9 cellular contexts compared by ENCODE assay signal in genomic region chr11:111911563-111912401, GRCh38.
DNase-seq lines count a peak whose midpoint lies in the region; ATAC-seq and TF ChIP-seq lines count a peak whose summit lies in the region.
"Had no signal": no experiment of that assay in that cellular context is flagged by ENCODE, and none has a peak within 500 bp of the region (broad histone marks: within the 10 kb centered on the region; RNA-seq: fewer than 3 reads in every experiment).

CRYAB (minus strand) TSS chr11:111911770; CDS start chr11:111911724, 46 bp downstream.

- H3K9me3 ChIP-seq in mucosa of stomach (ENCODE audit: control insufficient read depth, low read length) = no peaks in the 10 kb centered on the region

- DNase-seq in NCI-H82 (lab: John Stamatoyannopoulos, UW) (peak; percentile 8), NCI-H82 treated with DMSO at 0.1 percent for 48 hours (lab: John Stamatoyannopoulos, UW; ENCODE audit: unreplicated experiment) (no peak), fibroblast of mammary gland (ENCODE audit: low read depth) (peak; percentile 81)
- no peak for DNase-seq in activated T-cell treated with anti-CD3 and anti-CD28 coated beads, Interleukin-2, amount 50 U/mL, for 1 hour
- no peak for DNase-seq in stimulated activated CD8-positive, alpha-beta memory T cell treated with anti-CD3 and anti-CD28 coated beads, Interleukin-4, amount 100 ng/mL, for 48 hours
- DNase-seq in activated CD4-positive, alpha-beta T cell treated with anti-CD3 and anti-CD28 coated beads, Interleukin-2, amount 50 U/mL, for 4 hours = no peak
- DNase-seq: NCI-H1694 had no signal

- H3K9ac ChIP-seq in mucosa of stomach (ENCODE audit: low read length) = peak within 1 kb of the TSS; percentile 45

- H3K4me1 ChIP-seq in mucosa of stomach (ENCODE audit: control insufficient read depth, insufficient read depth, low read length) = peaks cover 9% of the 10 kb centered on the region

- no peak for TF ChIP-seq CTCF in fibroblast of mammary gland (conservative IDR thresholded peaks at IDR 0.05; ENCODE audit: control insufficient read depth, insufficient read depth, low read depth, low read length)

- H3K36me3 ChIP-seq in mucosa of stomach (ENCODE audit: control insufficient read depth, insufficient read depth, low read length) = no peaks in the 10 kb centered on the region

- H3K27me3 ChIP-seq in mucosa of stomach (ENCODE audit: control insufficient read depth, insufficient read depth, low read length) = peaks cover 7% of the 10 kb centered on the region

- peak within 1 kb of the TSS; percentile 24 for H3K4me3 ChIP-seq in fibroblast of mammary gland (ENCODE audit: control insufficient read depth, low read depth, low read length)
- H3K4me3 ChIP-seq in mucosa of stomach (ENCODE audit: low read length) = no peak within 1 kb of the TSS

- no peak for ATAC-seq in HG03378 (IDR thresholded peaks at IDR 0.05; ENCODE audit: unreplicated experiment)

Comparison
In these comparisons a context has a peak if more than half of its experiments do, and no peak if none do; other contexts are left out.
1. DNase-seq: peak in NCI-H82 (single experiment) and fibroblast of mammary gland (single experiment); none in NCI-H82 treated with DMSO at 0.1 percent for 48 hours (single experiment), activated T-cell treated with anti-CD3 and anti-CD28 coated beads, Interleukin-2, amount 50 U/mL, for 1 hour (single experiment), stimulated activated CD8-positive, alpha-beta memory T cell treated with anti-CD3 and anti-CD28 coated beads, Interleukin-4, amount 100 ng/mL, for 48 hours (single experiment) and activated CD4-positive, alpha-beta T cell treated with anti-CD3 and anti-CD28 coated beads, Interleukin-2, amount 50 U/mL, for 4 hours (0 of 2).